25 cellular contexts compared by ENCODE assay signal in genomic region chr2:28117104-28117596, GRCh38.
A peak's percentile ranks its signal among the peaks of the same experiment; 100 is the strongest.
DNase-seq lines count a peak whose midpoint lies in the region; ATAC-seq and TF ChIP-seq lines count a peak whose summit lies in the region.
"Had no signal": no experiment of that assay in that cellular context is flagged by ENCODE, and none has a peak within 500 bp of the region (broad histone marks: within the 10 kb centered on the region; RNA-seq: fewer than 3 reads in every experiment).

No MANE protein-coding gene starts in this region.

- H3K27me3 Mint-ChIP-seq in WTC11 (ENCODE audit: low read depth) = no peaks in the 10 kb centered on the region
- no peaks in the 10 kb centered on the region for H3K27me3 Mint-ChIP-seq in activated T-cell treated with anti-CD3 and anti-CD28 coated beads, Interleukin-2, amount 50 U/mL, for 4 hours (ENCODE audit: low read depth)
- H3K27me3 Mint-ChIP-seq: activated CD4-positive, alpha-beta T cell treated with anti-CD3 and anti-CD28 coated beads for 36 hours; activated naive CD8-positive, alpha-beta T cell treated with anti-CD3 and anti-CD28 coated beads, Interleukin-2, amount 50 U/mL, for 24 hours; IgD-negative memory B cell; naive B cell had no signal

- no peak overlapping the region for H3K27ac ChIP-seq in right atrium auricular region
- no peak overlapping the region for H3K27ac ChIP-seq in upper lobe of left lung
- H3K27ac ChIP-seq: BLaER1 treated with 17β-estradiol and CSF1 and Interleukin-3, amounts not matched to agents 10 nM and 100 nM; gastrocnemius medialis; parathyroid adenoma; vagina had no signal

- intact Hi-C loops in Right ventricle myocardium superior (cut with DNase I) = no loop called here
- intact Hi-C loops in left colon (cut with DNase I, micrococcal nuclease) = no loop called here

- no peak overlapping the region for H3K27ac Mint-ChIP-seq in WTC11
- H3K27ac Mint-ChIP-seq: activated CD4-positive, alpha-beta T cell treated with anti-CD3 and anti-CD28 coated beads for 36 hours; activated naive CD8-positive, alpha-beta T cell treated with anti-CD3 and anti-CD28 coated beads, Interleukin-2, amount 50 U/mL, for 24 hours; activated T-helper 2 cell treated with anti-CD3 and anti-CD28 coated beads, Interferon-gamma antibody, Interleukin-2, Interleukin-4, amounts not matched to agents 10 μg/mL and 5 μg/mL and 100 μg/mL, durations not matched to agents 14 hours and 24 hours and 36 hours; IgD-negative memory B cell; naive B cell had no signal

- no peak for TF ChIP-seq EP300 in upper lobe of left lung (IDR thresholded peaks at IDR 0.05)

- DNase-seq in Right ventricle myocardium superior (no peak), right atrium auricular region (ENCODE audit: low spot score) (no peak), WTC11 (ENCODE audit: low spot score) (no peak), left colon (no peak), upper lobe of left lung (no peak), NCI-H2171 (lab: John Stamatoyannopoulos, UW) (no peak)
- no peak for DNase-seq in activated T-cell treated with anti-CD3 and anti-CD28 coated beads, Interleukin-2, amount 50 U/mL, for 4 hours
- DNase-seq: activated CD4-positive, alpha-beta T cell treated with anti-CD3 and anti-CD28 coated beads for 36 hours; activated naive CD8-positive, alpha-beta T cell treated with anti-CD3 and anti-CD28 coated beads, Interleukin-2, amount 50 U/mL, for 24 hours; caudate nucleus; erythroblast; gastrocnemius medialis; HCEC 1CT; naive B cell; NCI-H187 treated with DMSO at 0.1 percent for 48 hours; NCI-H446; RPMI8226; stimulated activated CD4-positive, alpha-beta T cell treated with anti-CD3 and anti-CD28 coated beads, Interleukin-4, amount 100 ng/mL, for 1 hour had no signal

- TF ChIP-seq CTCF in right atrium auricular region (IDR thresholded peaks at IDR 0.05) (no peak), WTC11 (IDR thresholded peaks at IDR 0.05) (no peak), upper lobe of left lung (IDR thresholded peaks at IDR 0.05) (peak in 1 of 6 experiments; percentile 16)

- no peak overlapping the region for H3K4me3 Mint-ChIP-seq in WTC11
- no peak overlapping the region for H3K4me3 Mint-ChIP-seq in activated T-cell treated with anti-CD3 and anti-CD28 coated beads, Interleukin-2, amount 50 U/mL, for 4 hours
- H3K4me3 Mint-ChIP-seq: activated CD4-positive, alpha-beta T cell treated with anti-CD3 and anti-CD28 coated beads for 36 hours; activated naive CD8-positive, alpha-beta T cell treated with anti-CD3 and anti-CD28 coated beads, Interleukin-2, amount 50 U/mL, for 24 hours; IgD-negative memory B cell; naive B cell had no signal

- 61 to 72% methylated on average over 2 of the region's 2 CpGs for WGBS in upper lobe of left lung, 2 donors

- H3K36me3 Mint-ChIP-seq in WTC11 = no peaks in the 10 kb centered on the region
- H3K36me3 Mint-ChIP-seq in activated T-cell treated with anti-CD3 and anti-CD28 coated beads, Interleukin-2, amount 50 U/mL, for 4 hours (ENCODE audit: insufficient read depth) = peaks cover 4% of the 10 kb centered on the region

- H3K4me1 ChIP-seq in right atrium auricular region (peaks cover 0 to 10% of the 10 kb centered on the region in 2 donors), upper lobe of left lung (peaks cover 4 to 9% (median 5%) of the 10 kb centered on the region in 4 donors)
- H3K4me1 ChIP-seq: parathyroid adenoma had no signal

- H3K4me3 ChIP-seq in right atrium auricular region (no peak overlapping the region), upper lobe of left lung (no peak overlapping the region)
- H3K4me3 ChIP-seq: BLaER1 treated with 17β-estradiol and CSF1 and Interleukin-3, amounts not matched to agents 10 nM and 100 nM; gastrocnemius medialis; smooth muscle cell; vagina had no signal

- POLR2A ChIA-PET in WTC11 (lab: Charles Lee) = no interaction called here

- H3K9me3 ChIP-seq in right atrium auricular region (no peaks in the 10 kb centered on the region), upper lobe of left lung (no peaks in the 10 kb centered on the region)
- H3K9me3 ChIP-seq: gastrocnemius medialis, vagina had no signal

- H3K9me3 Mint-ChIP-seq in WTC11 = peaks cover 7% of the 10 kb centered on the region; the same call in 1 of the 2 replicates
- H3K9me3 Mint-ChIP-seq in activated T-cell treated with anti-CD3 and anti-CD28 coated beads, Interleukin-2, amount 50 U/mL, for 4 hours = no peaks in the 10 kb centered on the region
- H3K9me3 Mint-ChIP-seq: activated naive CD8-positive, alpha-beta T cell treated with anti-CD3 and anti-CD28 coated beads, Interleukin-2, amount 50 U/mL, for 24 hours; activated T-helper 2 cell treated with anti-CD3 and anti-CD28 coated beads, Interferon-gamma antibody, Interleukin-2, Interleukin-4, amounts not matched to agents 10 μg/mL and 5 μg/mL and 100 μg/mL, durations not matched to agents 14 hours and 24 hours and 36 hours had no signal

- no peaks in the 10 kb centered on the region for H3K4me1 Mint-ChIP-seq in WTC11
- no peaks in the 10 kb centered on the region for H3K4me1 Mint-ChIP-seq in activated T-cell treated with anti-CD3 and anti-CD28 coated beads, Interleukin-2, amount 50 U/mL, for 4 hours (ENCODE audit: low read depth)
- H3K4me1 Mint-ChIP-seq: activated naive CD8-positive, alpha-beta T cell treated with anti-CD3 and anti-CD28 coated beads, Interleukin-2, amount 50 U/mL, for 24 hours had no signal

- no peak for TF ChIP-seq POLR2A in upper lobe of left lung (IDR thresholded peaks at IDR 0.05)

- H3K36me3 ChIP-seq in right atrium auricular region (no peaks in the 10 kb centered on the region), upper lobe of left lung (no peaks in the 10 kb centered on the region)
- H3K36me3 ChIP-seq: gastrocnemius medialis, vagina had no signal

- CTCF ChIA-PET in WTC11 (lab: Charles Lee) = no interaction called here

- H3K27me3 ChIP-seq in right atrium auricular region (no peaks in the 10 kb centered on the region), upper lobe of left lung (no peaks in the 10 kb centered on the region)
- H3K27me3 ChIP-seq: BLaER1 treated with 17β-estradiol and CSF1 and Interleukin-3, amounts not matched to agents 10 nM and 100 nM; gastrocnemius medialis; vagina had no signal

- ATAC-seq in Right ventricle myocardium superior (ENCODE audit: poor library complexity) (peak; percentile 75), WTC11 (0 out of 2 replicates have a peak, but pooled peaks have one; percentile 30), left colon (peak; percentile 80), upper lobe of left lung (ENCODE audit: low FRiP score in 2 of 2) (peak; percentile 34 to 86), HG03520 (IDR thresholded peaks at IDR 0.05; ENCODE audit: unreplicated experiment) (no peak)
- ATAC-seq in activated T-cell treated with anti-CD3 and anti-CD28 coated beads, Interleukin-2, amount 50 U/mL, for 4 hours = no peak
- ATAC-seq: activated CD4-positive, alpha-beta T cell treated with anti-CD3 and anti-CD28 coated beads for 36 hours; activated naive CD8-positive, alpha-beta T cell treated with anti-CD3 and anti-CD28 coated beads, Interleukin-2, amount 50 U/mL, for 24 hours; gastrocnemius medialis had no signal

TF ChIP-seq in WTC11, 78 proteins besides CTCF, POLR2A, EP300 and RAD21 (continues in another document):
- no peak for TF ChIP-seq ATF3 (CRISPR knock-in tag; conservative IDR thresholded peaks at IDR 0.05)
- TF ChIP-seq ZBTB21 (CRISPR knock-in tag; IDR thresholded peaks at IDR 0.05; ENCODE audit: borderline replicate concordance) = no peak
- no peak for TF ChIP-seq GTF2I (CRISPR knock-in tag; conservative IDR thresholded peaks at IDR 0.05)
- TF ChIP-seq IRF2 (CRISPR knock-in tag; IDR thresholded peaks at IDR 0.05; ENCODE audit: borderline replicate concordance, low read depth) = no peak
- TF ChIP-seq SMAD4 (CRISPR knock-in tag; IDR thresholded peaks at IDR 0.05) = no peak
- TF ChIP-seq ZNF219 (CRISPR knock-in tag; IDR thresholded peaks at IDR 0.05; ENCODE audit: borderline replicate concordance) = no peak
- no peak for TF ChIP-seq AFF4 (CRISPR knock-in tag; IDR thresholded peaks at IDR 0.05; ENCODE audit: borderline replicate concordance)

Comparison
In these comparisons a context has a peak if more than half of its experiments do, and no peak if none do; other contexts are left out.
1. ATAC-seq: peak in Right ventricle myocardium superior (single experiment), WTC11 (single experiment), left colon (single experiment) and upper lobe of left lung (2 of 2); none in HG03520 (single experiment) and activated T-cell treated with anti-CD3 and anti-CD28 coated beads, Interleukin-2, amount 50 U/mL, for 4 hours (0 of 2).